ENCODE assay signal across 24 cellular contexts in genomic region chr13:66581691-66582090, GRCh38.
"Had no signal": no experiment of that assay in that cellular context is flagged by ENCODE, and none has a peak within 500 bp of the region (broad histone marks: within the 10 kb centered on the region; RNA-seq: fewer than 3 reads in every experiment).

No MANE protein-coding gene starts in this region.

- H3K4me2 ChIP-seq: neural progenitor cell had no signal

- H3K36me3 ChIP-seq: neural progenitor cell, ovary, right lobe of liver, sigmoid colon, stomach, thoracic aorta, thyroid gland, tibial nerve, upper lobe of left lung, uterus had no signal

- H3K27me3 ChIP-seq: neural progenitor cell, ovary, right lobe of liver, sigmoid colon, stomach, thyroid gland, tibial nerve, upper lobe of left lung, uterus had no signal

- H3K9me3 ChIP-seq: ovary, psoas muscle, right lobe of liver, sigmoid colon, stomach, thoracic aorta, thyroid gland, tibial nerve, upper lobe of left lung, uterus had no signal

- H3K79me2 ChIP-seq: parathyroid adenoma had no signal

- H2AFZ ChIP-seq: neural progenitor cell, parathyroid adenoma had no signal

- DNase-seq: natural killer cell; occipital lobe; ovary; psoas muscle; right cardiac atrium; right lobe of liver; sigmoid colon; small intestine; stimulated activated CD4-positive, alpha-beta T cell treated with anti-CD3 and anti-CD28 coated beads, Interleukin-15, amount 100 ng/mL, for 24 hours; stimulated activated CD4-positive, alpha-beta T cell treated with anti-CD3 and anti-CD28 coated beads, Interleukin-2, amount 100 ng/mL, for 24 hours; stimulated activated CD4-positive, alpha-beta T cell treated with anti-CD3 and anti-CD28 coated beads, Interleukin-2, amount 100 ng/mL, for 48 hours; stimulated activated CD4-positive, alpha-beta T cell treated with anti-CD3 and anti-CD28 coated beads, Interleukin-4, amount 100 ng/mL, for 24 hours; stimulated activated naive B cell treated with anti-CD40 and anti-IgM and Interleukin-4, amounts not matched to agents 10 μg/mL and 1 μg/mL and 100 μg/mL, for 72 hours; stimulated activated naive CD4-positive, alpha-beta T cell treated with Interleukin-2 at 50 U/mL for 16 hours; stomach; thyroid gland; trophoblast cell; upper lobe of left lung; uterus had no signal

- H3K9ac ChIP-seq: neural progenitor cell, parathyroid adenoma had no signal

- ATAC-seq: natural killer cell; psoas muscle; right cardiac atrium; right lobe of liver; stimulated activated effector memory CD8-positive, alpha-beta T cell treated with anti-CD3 and anti-CD28 coated beads, Interleukin-12 subunit alpha, Interleukin-12 subunit beta, amount 100 ng/mL, for 72 hours; stimulated activated naive B cell treated with anti-CD40 and anti-IgM and Interleukin-4, amounts not matched to agents 10 μg/mL and 1 μg/mL and 100 μg/mL, for 72 hours had no signal

- H3K4me1 ChIP-seq: neural progenitor cell, parathyroid adenoma, psoas muscle, right lobe of liver, sigmoid colon, thyroid gland, tibial nerve, upper lobe of left lung, uterus had no signal

- H3K27ac ChIP-seq: neural progenitor cell, ovary, parathyroid adenoma, psoas muscle, right lobe of liver, sigmoid colon, stomach, thoracic aorta, thyroid gland, tibial nerve, upper lobe of left lung, uterus had no signal

- H3K4me3 ChIP-seq: neural progenitor cell, ovary, psoas muscle, right lobe of liver, sigmoid colon, stomach, thoracic aorta, thyroid gland, tibial nerve, upper lobe of left lung, uterus had no signal
